In genomic region chr12:111841236-111841749, GRCh38 we compare ENCODE assay signal across 1 cellular context.
TF ChIP-seq lines count a peak whose summit lies in the region.

No MANE protein-coding gene starts in this region.

TF ChIP-seq in GM12878, 131 proteins besides CTCF, POLR2A, EP300 and RAD21 (continued from another document):
- TF ChIP-seq IRF3 (IDR thresholded peaks at IDR 0.05) (no peak), MEF2B (IDR thresholded peaks at IDR 0.05; ENCODE audit: partially characterized antibody, poor library complexity, severe bottlenecking) (no peak)
- TF ChIP-seq, protein P1, sequence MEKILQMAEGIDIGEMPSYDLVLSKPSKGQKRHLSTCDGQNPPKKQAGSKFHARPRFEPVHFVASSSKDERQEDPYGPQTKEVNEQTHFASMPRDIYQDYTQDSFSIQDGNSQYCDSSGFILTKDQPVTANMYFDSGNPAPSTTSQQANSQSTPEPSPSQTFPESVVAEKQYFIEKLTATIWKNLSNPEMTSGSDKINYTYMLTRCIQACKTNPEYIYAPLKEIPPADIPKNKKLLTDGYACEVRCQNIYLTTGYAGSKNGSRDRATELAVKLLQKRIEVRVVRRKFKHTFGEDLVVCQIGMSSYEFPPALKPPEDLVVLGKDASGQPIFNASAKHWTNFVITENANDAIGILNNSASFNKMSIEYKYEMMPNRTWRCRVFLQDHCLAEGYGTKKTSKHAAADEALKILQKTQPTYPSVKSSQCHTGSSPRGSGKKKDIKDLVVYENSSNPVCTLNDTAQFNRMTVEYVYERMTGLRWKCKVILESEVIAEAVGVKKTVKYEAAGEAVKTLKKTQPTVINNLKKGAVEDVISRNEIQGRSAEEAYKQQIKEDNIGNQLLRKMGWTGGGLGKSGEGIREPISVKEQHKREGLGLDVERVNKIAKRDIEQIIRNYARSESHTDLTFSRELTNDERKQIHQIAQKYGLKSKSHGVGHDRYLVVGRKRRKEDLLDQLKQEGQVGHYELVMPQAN (conservative IDR thresholded peaks at IDR 0.05), result no peak
